Comparison of ENCODE assay signal across 1 cellular context in the genomic region with DNA sequence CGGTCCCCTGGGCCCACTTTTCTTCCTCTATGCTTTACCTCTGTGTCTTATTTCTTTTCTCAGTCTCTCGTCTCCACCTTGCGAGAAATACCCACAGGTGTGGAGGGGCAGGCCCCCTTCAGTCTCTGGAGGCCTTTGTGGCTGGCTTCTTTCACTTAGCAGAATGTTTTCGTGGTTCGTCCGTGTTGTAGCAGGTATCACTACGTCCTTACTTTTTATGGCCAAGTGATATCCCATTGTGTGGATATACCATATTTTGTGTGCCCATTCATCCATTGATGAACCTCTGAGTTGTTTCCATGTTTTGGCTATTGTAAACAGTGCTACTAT.
TF ChIP-seq lines count a peak whose summit lies in the region.

No MANE protein-coding gene starts in this region.

TF ChIP-seq in HepG2, 621 proteins besides CTCF, POLR2A, EP300 and RAD21 (continues in another document):
- peak; percentile 62 for TF ChIP-seq POLR2AphosphoS5 (IDR thresholded peaks at IDR 0.05; ENCODE audit: low read depth, low read length)
- no peak for TF ChIP-seq SIN3B (IDR thresholded peaks at IDR 0.05; ENCODE audit: low read length)
- TF ChIP-seq, protein P1, sequence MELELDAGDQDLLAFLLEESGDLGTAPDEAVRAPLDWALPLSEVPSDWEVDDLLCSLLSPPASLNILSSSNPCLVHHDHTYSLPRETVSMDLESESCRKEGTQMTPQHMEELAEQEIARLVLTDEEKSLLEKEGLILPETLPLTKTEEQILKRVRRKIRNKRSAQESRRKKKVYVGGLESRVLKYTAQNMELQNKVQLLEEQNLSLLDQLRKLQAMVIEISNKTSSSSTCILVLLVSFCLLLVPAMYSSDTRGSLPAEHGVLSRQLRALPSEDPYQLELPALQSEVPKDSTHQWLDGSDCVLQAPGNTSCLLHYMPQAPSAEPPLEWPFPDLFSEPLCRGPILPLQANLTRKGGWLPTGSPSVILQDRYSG (CRISPR knock-in tag; IDR thresholded peaks at IDR 0.05) = no peak
- TF ChIP-seq ZNF788 (CRISPR knock-in tag; IDR thresholded peaks at IDR 0.05; ENCODE audit: borderline replicate concordance) = no peak; the same call in 1 of the 2 replicates
- no peak for TF ChIP-seq ZNF367 (CRISPR knock-in tag; IDR thresholded peaks at IDR 0.05; ENCODE audit: borderline replicate concordance)
- TF ChIP-seq, protein P2, sequence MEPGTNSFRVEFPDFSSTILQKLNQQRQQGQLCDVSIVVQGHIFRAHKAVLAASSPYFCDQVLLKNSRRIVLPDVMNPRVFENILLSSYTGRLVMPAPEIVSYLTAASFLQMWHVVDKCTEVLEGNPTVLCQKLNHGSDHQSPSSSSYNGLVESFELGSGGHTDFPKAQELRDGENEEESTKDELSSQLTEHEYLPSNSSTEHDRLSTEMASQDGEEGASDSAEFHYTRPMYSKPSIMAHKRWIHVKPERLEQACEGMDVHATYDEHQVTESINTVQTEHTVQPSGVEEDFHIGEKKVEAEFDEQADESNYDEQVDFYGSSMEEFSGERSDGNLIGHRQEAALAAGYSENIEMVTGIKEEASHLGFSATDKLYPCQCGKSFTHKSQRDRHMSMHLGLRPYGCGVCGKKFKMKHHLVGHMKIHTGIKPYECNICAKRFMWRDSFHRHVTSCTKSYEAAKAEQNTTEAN (CRISPR knock-in tag; conservative IDR thresholded peaks at IDR 0.05) = no peak
- no peak for TF ChIP-seq PTBP1 (IDR thresholded peaks at IDR 0.05; ENCODE audit: low read depth, low read length, poor library complexity, severe bottlenecking)
- no peak for TF ChIP-seq TAF1 (CRISPR knock-in tag; IDR thresholded peaks at IDR 0.05)
- no peak for TF ChIP-seq ZNF263 (CRISPR knock-in tag; IDR thresholded peaks at IDR 0.05)
- TF ChIP-seq ZNF703 (CRISPR knock-in tag; IDR thresholded peaks at IDR 0.05; ENCODE audit: borderline replicate concordance) = no peak
- no peak for TF ChIP-seq ARNT2 (CRISPR knock-in tag; IDR thresholded peaks at IDR 0.05; ENCODE audit: low read depth)
- TF ChIP-seq CBX5 (CRISPR knock-in tag; IDR thresholded peaks at IDR 0.05; ENCODE audit: borderline replicate concordance) = no peak
- TF ChIP-seq ELF1 (CRISPR knock-in tag; IDR thresholded peaks at IDR 0.05) = no peak
- no peak for TF ChIP-seq PHF21A (CRISPR knock-in tag; IDR thresholded peaks at IDR 0.05)
- TF ChIP-seq KLF15 (CRISPR knock-in tag; IDR thresholded peaks at IDR 0.05; ENCODE audit: borderline replicate concordance) = no peak
- TF ChIP-seq NCOA1 (CRISPR knock-in tag; IDR thresholded peaks at IDR 0.05) = peak; percentile 68; the same call in 1 of the 2 replicates
- TF ChIP-seq ZNF264 (CRISPR knock-in tag; IDR thresholded peaks at IDR 0.05) = 0 out of 2 replicates have a peak, but pooled peaks have one; percentile 12
- TF ChIP-seq SALL1 (CRISPR knock-in tag; IDR thresholded peaks at IDR 0.05) = peak; percentile 45; the same call in 1 of the 2 replicates
- TF ChIP-seq, protein P3, sequence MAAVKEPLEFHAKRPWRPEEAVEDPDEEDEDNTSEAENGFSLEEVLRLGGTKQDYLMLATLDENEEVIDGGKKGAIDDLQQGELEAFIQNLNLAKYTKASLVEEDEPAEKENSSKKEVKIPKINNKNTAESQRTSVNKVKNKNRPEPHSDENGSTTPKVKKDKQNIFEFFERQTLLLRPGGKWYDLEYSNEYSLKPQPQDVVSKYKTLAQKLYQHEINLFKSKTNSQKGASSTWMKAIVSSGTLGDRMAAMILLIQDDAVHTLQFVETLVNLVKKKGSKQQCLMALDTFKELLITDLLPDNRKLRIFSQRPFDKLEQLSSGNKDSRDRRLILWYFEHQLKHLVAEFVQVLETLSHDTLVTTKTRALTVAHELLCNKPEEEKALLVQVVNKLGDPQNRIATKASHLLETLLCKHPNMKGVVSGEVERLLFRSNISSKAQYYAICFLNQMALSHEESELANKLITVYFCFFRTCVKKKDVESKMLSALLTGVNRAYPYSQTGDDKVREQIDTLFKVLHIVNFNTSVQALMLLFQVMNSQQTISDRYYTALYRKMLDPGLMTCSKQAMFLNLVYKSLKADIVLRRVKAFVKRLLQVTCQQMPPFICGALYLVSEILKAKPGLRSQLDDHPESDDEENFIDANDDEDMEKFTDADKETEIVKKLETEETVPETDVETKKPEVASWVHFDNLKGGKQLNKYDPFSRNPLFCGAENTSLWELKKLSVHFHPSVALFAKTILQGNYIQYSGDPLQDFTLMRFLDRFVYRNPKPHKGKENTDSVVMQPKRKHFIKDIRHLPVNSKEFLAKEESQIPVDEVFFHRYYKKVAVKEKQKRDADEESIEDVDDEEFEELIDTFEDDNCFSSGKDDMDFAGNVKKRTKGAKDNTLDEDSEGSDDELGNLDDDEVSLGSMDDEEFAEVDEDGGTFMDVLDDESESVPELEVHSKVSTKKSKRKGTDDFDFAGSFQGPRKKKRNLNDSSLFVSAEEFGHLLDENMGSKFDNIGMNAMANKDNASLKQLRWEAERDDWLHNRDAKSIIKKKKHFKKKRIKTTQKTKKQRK (IDR thresholded peaks at IDR 0.05; ENCODE audit: low read length) = no peak
- TF ChIP-seq, protein P4, sequence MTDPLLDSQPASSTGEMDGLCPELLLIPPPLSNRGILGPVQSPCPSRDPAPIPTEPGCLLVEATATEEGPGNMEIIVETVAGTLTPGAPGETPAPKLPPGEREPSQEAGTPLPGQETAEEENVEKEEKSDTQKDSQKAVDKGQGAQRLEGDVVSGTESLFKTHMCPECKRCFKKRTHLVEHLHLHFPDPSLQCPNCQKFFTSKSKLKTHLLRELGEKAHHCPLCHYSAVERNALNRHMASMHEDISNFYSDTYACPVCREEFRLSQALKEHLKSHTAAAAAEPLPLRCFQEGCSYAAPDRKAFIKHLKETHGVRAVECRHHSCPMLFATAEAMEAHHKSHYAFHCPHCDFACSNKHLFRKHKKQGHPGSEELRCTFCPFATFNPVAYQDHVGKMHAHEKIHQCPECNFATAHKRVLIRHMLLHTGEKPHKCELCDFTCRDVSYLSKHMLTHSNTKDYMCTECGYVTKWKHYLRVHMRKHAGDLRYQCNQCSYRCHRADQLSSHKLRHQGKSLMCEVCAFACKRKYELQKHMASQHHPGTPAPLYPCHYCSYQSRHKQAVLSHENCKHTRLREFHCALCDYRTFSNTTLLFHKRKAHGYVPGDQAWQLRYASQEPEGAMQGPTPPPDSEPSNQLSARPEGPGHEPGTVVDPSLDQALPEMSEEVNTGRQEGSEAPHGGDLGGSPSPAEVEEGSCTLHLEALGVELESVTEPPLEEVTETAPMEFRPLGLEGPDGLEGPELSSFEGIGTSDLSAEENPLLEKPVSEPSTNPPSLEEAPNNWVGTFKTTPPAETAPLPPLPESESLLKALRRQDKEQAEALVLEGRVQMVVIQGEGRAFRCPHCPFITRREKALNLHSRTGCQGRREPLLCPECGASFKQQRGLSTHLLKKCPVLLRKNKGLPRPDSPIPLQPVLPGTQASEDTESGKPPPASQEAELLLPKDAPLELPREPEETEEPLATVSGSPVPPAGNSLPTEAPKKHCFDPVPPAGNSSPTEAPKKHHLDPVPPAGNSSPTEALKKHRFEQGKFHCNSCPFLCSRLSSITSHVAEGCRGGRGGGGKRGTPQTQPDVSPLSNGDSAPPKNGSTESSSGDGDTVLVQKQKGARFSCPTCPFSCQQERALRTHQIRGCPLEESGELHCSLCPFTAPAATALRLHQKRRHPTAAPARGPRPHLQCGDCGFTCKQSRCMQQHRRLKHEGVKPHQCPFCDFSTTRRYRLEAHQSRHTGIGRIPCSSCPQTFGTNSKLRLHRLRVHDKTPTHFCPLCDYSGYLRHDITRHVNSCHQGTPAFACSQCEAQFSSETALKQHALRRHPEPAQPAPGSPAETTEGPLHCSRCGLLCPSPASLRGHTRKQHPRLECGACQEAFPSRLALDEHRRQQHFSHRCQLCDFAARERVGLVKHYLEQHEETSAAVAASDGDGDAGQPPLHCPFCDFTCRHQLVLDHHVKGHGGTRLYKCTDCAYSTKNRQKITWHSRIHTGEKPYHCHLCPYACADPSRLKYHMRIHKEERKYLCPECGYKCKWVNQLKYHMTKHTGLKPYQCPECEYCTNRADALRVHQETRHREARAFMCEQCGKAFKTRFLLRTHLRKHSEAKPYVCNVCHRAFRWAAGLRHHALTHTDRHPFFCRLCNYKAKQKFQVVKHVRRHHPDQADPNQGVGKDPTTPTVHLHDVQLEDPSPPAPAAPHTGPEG (CRISPR knock-in tag; IDR thresholded peaks at IDR 0.05) = no peak
- no peak for TF ChIP-seq ZNF777 (CRISPR knock-in tag; IDR thresholded peaks at IDR 0.05)
- TF ChIP-seq MEIS1 (CRISPR knock-in tag; IDR thresholded peaks at IDR 0.05; ENCODE audit: borderline replicate concordance) = no peak
- TF ChIP-seq NR2F1 (CRISPR knock-in tag; IDR thresholded peaks at IDR 0.05) = no peak
- TF ChIP-seq BRCA1 (CRISPR knock-in tag; IDR thresholded peaks at IDR 0.05) = 0 out of 2 replicates have a peak, but pooled peaks have one; percentile 12
- TF ChIP-seq KDM1A (CRISPR knock-in tag; IDR thresholded peaks at IDR 0.05) = no peak
- TF ChIP-seq ATRX (CRISPR knock-in tag; IDR thresholded peaks at IDR 0.05; ENCODE audit: borderline replicate concordance) = no peak
- TF ChIP-seq, protein P5, sequence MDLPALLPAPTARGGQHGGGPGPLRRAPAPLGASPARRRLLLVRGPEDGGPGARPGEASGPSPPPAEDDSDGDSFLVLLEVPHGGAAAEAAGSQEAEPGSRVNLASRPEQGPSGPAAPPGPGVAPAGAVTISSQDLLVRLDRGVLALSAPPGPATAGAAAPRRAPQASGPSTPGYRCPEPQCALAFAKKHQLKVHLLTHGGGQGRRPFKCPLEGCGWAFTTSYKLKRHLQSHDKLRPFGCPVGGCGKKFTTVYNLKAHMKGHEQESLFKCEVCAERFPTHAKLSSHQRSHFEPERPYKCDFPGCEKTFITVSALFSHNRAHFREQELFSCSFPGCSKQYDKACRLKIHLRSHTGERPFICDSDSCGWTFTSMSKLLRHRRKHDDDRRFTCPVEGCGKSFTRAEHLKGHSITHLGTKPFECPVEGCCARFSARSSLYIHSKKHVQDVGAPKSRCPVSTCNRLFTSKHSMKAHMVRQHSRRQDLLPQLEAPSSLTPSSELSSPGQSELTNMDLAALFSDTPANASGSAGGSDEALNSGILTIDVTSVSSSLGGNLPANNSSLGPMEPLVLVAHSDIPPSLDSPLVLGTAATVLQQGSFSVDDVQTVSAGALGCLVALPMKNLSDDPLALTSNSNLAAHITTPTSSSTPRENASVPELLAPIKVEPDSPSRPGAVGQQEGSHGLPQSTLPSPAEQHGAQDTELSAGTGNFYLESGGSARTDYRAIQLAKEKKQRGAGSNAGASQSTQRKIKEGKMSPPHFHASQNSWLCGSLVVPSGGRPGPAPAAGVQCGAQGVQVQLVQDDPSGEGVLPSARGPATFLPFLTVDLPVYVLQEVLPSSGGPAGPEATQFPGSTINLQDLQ (CRISPR knock-in tag; IDR thresholded peaks at IDR 0.05) = no peak
- no peak for TF ChIP-seq JUND (CRISPR knock-in tag; IDR thresholded peaks at IDR 0.05)
- TF ChIP-seq MYC (CRISPR knock-in tag; IDR thresholded peaks at IDR 0.05; ENCODE audit: borderline replicate concordance) = no peak
- no peak for TF ChIP-seq ZNF839 (CRISPR knock-in tag; IDR thresholded peaks at IDR 0.05; ENCODE audit: borderline replicate concordance)
- TF ChIP-seq, protein P6, sequence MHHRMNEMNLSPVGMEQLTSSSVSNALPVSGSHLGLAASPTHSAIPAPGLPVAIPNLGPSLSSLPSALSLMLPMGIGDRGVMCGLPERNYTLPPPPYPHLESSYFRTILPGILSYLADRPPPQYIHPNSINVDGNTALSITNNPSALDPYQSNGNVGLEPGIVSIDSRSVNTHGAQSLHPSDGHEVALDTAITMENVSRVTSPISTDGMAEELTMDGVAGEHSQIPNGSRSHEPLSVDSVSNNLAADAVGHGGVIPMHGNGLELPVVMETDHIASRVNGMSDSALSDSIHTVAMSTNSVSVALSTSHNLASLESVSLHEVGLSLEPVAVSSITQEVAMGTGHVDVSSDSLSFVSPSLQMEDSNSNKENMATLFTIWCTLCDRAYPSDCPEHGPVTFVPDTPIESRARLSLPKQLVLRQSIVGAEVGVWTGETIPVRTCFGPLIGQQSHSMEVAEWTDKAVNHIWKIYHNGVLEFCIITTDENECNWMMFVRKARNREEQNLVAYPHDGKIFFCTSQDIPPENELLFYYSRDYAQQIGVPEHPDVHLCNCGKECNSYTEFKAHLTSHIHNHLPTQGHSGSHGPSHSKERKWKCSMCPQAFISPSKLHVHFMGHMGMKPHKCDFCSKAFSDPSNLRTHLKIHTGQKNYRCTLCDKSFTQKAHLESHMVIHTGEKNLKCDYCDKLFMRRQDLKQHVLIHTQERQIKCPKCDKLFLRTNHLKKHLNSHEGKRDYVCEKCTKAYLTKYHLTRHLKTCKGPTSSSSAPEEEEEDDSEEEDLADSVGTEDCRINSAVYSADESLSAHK (CRISPR knock-in tag; IDR thresholded peaks at IDR 0.05; ENCODE audit: borderline replicate concordance) = no peak
- no peak for TF ChIP-seq ZZZ3 (CRISPR knock-in tag; IDR thresholded peaks at IDR 0.05; ENCODE audit: borderline replicate concordance)
- no peak for TF ChIP-seq SAFB2 (CRISPR knock-in tag; IDR thresholded peaks at IDR 0.05; ENCODE audit: borderline replicate concordance, low read depth)
- peak; percentile 48; the same call in 1 of the 2 replicates for TF ChIP-seq MBD4 (IDR thresholded peaks at IDR 0.05; ENCODE audit: borderline replicate concordance, low read length)
- TF ChIP-seq ATF1 (CRISPR knock-in tag; IDR thresholded peaks at IDR 0.05) = 0 out of 2 replicates have a peak, but pooled peaks have one; percentile 8
- no peak for TF ChIP-seq RELA (CRISPR knock-in tag; IDR thresholded peaks at IDR 0.05)
- TF ChIP-seq ZBTB38 (CRISPR knock-in tag; IDR thresholded peaks at IDR 0.05) = peak; percentile 95
- no peak for TF ChIP-seq ZNF441 (CRISPR knock-in tag; IDR thresholded peaks at IDR 0.05; ENCODE audit: borderline replicate concordance)
- TF ChIP-seq, protein P7, sequence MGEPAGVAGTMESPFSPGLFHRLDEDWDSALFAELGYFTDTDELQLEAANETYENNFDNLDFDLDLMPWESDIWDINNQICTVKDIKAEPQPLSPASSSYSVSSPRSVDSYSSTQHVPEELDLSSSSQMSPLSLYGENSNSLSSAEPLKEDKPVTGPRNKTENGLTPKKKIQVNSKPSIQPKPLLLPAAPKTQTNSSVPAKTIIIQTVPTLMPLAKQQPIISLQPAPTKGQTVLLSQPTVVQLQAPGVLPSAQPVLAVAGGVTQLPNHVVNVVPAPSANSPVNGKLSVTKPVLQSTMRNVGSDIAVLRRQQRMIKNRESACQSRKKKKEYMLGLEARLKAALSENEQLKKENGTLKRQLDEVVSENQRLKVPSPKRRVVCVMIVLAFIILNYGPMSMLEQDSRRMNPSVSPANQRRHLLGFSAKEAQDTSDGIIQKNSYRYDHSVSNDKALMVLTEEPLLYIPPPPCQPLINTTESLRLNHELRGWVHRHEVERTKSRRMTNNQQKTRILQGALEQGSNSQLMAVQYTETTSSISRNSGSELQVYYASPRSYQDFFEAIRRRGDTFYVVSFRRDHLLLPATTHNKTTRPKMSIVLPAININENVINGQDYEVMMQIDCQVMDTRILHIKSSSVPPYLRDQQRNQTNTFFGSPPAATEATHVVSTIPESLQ (CRISPR knock-in tag; conservative IDR thresholded peaks at IDR 0.05) = 0 out of 2 replicates have a peak, but pooled peaks have one; percentile 22
- no peak for TF ChIP-seq ZBTB1 (CRISPR knock-in tag; IDR thresholded peaks at IDR 0.05; ENCODE audit: borderline replicate concordance)
- TF ChIP-seq, protein P8, sequence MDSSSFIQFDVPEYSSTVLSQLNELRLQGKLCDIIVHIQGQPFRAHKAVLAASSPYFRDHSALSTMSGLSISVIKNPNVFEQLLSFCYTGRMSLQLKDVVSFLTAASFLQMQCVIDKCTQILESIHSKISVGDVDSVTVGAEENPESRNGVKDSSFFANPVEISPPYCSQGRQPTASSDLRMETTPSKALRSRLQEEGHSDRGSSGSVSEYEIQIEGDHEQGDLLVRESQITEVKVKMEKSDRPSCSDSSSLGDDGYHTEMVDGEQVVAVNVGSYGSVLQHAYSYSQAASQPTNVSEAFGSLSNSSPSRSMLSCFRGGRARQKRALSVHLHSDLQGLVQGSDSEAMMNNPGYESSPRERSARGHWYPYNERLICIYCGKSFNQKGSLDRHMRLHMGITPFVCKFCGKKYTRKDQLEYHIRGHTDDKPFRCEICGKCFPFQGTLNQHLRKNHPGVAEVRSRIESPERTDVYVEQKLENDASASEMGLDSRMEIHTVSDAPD (CRISPR knock-in tag; IDR thresholded peaks at IDR 0.05) = no peak
